7 cellular contexts compared by ENCODE assay signal in genomic region chr17:69525920-69526841, GRCh38.
A peak's percentile ranks its signal among the peaks of the same experiment; 100 is the strongest.
DNase-seq lines count a peak whose midpoint lies in the region; ATAC-seq, FAIRE-seq and TF ChIP-seq lines count a peak whose summit lies in the region.

No MANE protein-coding gene starts in this region.

- in situ Hi-C loops in brain microvascular endothelial cell (cut with HindIII; ENCODE audit: low pct_ligation_motif_present, low sequenced_read_pairs): no loop called here

- H3K27me3 ChIP-seq in DOHH2 (ENCODE audit: control insufficient read depth, low read length) (no peaks in the 10 kb centered on the region), HCT116 (ENCODE audit: insufficient read depth, low read length) (no peaks in the 10 kb centered on the region), brain microvascular endothelial cell (replicated peaks) (no peaks in the 10 kb centered on the region), suprapubic skin (no peaks in the 10 kb centered on the region)

- H3K4me1 ChIP-seq in DOHH2 (ENCODE audit: control insufficient read depth, low read length): peaks cover 7% of the 10 kb centered on the region
- H3K4me1 ChIP-seq in HCT116 (ENCODE audit: control insufficient read depth in 1 of 2, insufficient read depth in 2 of 2, low read length in 2 of 2): no peaks in the 10 kb centered on the region
- H3K4me1 ChIP-seq in suprapubic skin: peaks cover 4% of the 10 kb centered on the region

- peak; percentile 90 for TF ChIP-seq RAD21 in HCT116 (IDR thresholded peaks at IDR 0.05; ENCODE audit: low read depth)

- TF ChIP-seq POLR2A in HCT116 (IDR thresholded peaks at IDR 0.05; ENCODE audit: borderline replicate concordance, extremely low read depth, insufficient read depth, insufficient read length): no peak
- no peak for TF ChIP-seq POLR2A in suprapubic skin (IDR thresholded peaks at IDR 0.05)

- DNase-seq in HCT116 (ENCODE audit: low read depth, low spot score) (peak; percentile 73), NCI-H446 (lab: John Stamatoyannopoulos, UW) (peak; percentile 43 to 64), brain microvascular endothelial cell (peak; percentile 52), suprapubic skin (ENCODE audit: low spot score in 2 of 2) (no peak)

- RAD21 ChIA-PET in HCT116 (lab: Charles Lee; ENCODE audit: low non-redundant PET in 1 of 2, low total read pairs in 2 of 2, uncharacterized antibody in 2 of 2, unreplicated experiment in 2 of 2): interaction anchor here in 1 of 2 experiments (0.9 kb wide), 1 partner anchor 167 kb away, joined by 3 read pairs; no protein-coding TSS in a partner anchor

- intact Hi-C loops in HCT116 (cut with micrococcal nuclease): loop anchor here (1.0 to 5.0 kb wide), 5 partner anchors 43 to 1096 kb away; no protein-coding TSS in a partner anchor

- POLR2A ChIA-PET in HCT116 (lab: Charles Lee): no interaction called here

- TF ChIP-seq CTCF in DOHH2 (IDR thresholded peaks at IDR 0.05; ENCODE audit: low read depth, low read length, poor library complexity, severe bottlenecking): peak; percentile 78
- peak; percentile 72 to 97 (median 96); a peak in 5 of 6 replicates for TF ChIP-seq CTCF in HCT116 (IDR thresholded peaks at IDR 0.05 in 2 of 3, conservative IDR thresholded peaks at IDR 0.05 in 1 of 3; ENCODE audit: borderline replicate concordance in 1 of 3, insufficient read depth in 1 of 3, low read depth in 2 of 3, low read length in 2 of 3)
- TF ChIP-seq CTCF in brain microvascular endothelial cell (IDR thresholded peaks at IDR 0.05; ENCODE audit: low read depth, low read length, missing control alignments): peak; percentile 89
- peak; percentile 65 to 79 for TF ChIP-seq CTCF in suprapubic skin (IDR thresholded peaks at IDR 0.05)

- BruUV-seq in HCT116 (replicated peaks; lab: Mats Ljungman, UMichigan): no TSS peak

- WGBS in suprapubic skin: 40% methylated on average over 9 of the region's 9 CpGs

- ATAC-seq in HCT116: peak; percentile 80
- ATAC-seq in GM18519 (IDR thresholded peaks at IDR 0.05; ENCODE audit: low FRiP score, unreplicated experiment): no peak

- H3K4me2 ChIP-seq in DOHH2 (ENCODE audit: low read length): no peak overlapping the region
- 0 out of 2 replicates have a peak overlapping the region, but pooled peaks have one; percentile 3 for H3K4me2 ChIP-seq in HCT116 (ENCODE audit: low read length)

- no peak for TF ChIP-seq EP300 in suprapubic skin (IDR thresholded peaks at IDR 0.05)

- no peak overlapping the region for H3K27ac ChIP-seq in DOHH2 (ENCODE audit: low read depth, low read length)
- H3K27ac ChIP-seq in HCT116 (ENCODE audit: low read depth, low read length): no peak overlapping the region
- H3K27ac ChIP-seq in brain microvascular endothelial cell: no peak overlapping the region
- no peak overlapping the region for H3K27ac ChIP-seq in suprapubic skin

- CTCF ChIA-PET in HCT116 (lab: Charles Lee): interaction anchor here (0.9 to 5.2 kb wide), 26 partner anchors 10 to 1934 kb away, joined by 3 to 54 read pairs (median 6); partner anchors contain the start of gene ABCA5

- peak; percentile 49 for FAIRE-seq in islet of Langerhans (lab: Jason Lieb, UNC)

- H3K36me3 ChIP-seq in DOHH2 (ENCODE audit: control insufficient read depth, low read length) (no peaks in the 10 kb centered on the region), HCT116 (ENCODE audit: control insufficient read depth in 1 of 2, insufficient read depth in 2 of 2, low read length in 2 of 2) (no peaks in the 10 kb centered on the region), brain microvascular endothelial cell (replicated peaks) (no peaks in the 10 kb centered on the region), suprapubic skin (peaks cover 10% of the 10 kb centered on the region)

- H2AFZ ChIP-seq in HCT116 (ENCODE audit: low read depth, low read length, poor library complexity, severe bottlenecking): peak overlapping the region; percentile 94

- H3K4me3 ChIP-seq in DOHH2 (ENCODE audit: low read length) (no peak overlapping the region), HCT116 (replicated peaks in 1 of 2; ENCODE audit: low read depth in 1 of 2, low read length in 2 of 2) (no peak overlapping the region), brain microvascular endothelial cell (ENCODE audit: low read depth, low read length) (no peak overlapping the region), suprapubic skin (no peak overlapping the region)

- no peaks in the 10 kb centered on the region for H3F3A ChIP-seq in DOHH2 (ENCODE audit: control insufficient read depth, insufficient read depth)

- no peaks in the 10 kb centered on the region for H3K9me3 ChIP-seq in DOHH2 (ENCODE audit: control insufficient read depth, insufficient read depth, low read length)
- H3K9me3 ChIP-seq in HCT116 (ENCODE audit: control insufficient read depth in 1 of 2, insufficient read depth in 1 of 2, low read depth in 1 of 2, low read length in 2 of 2): no peaks in the 10 kb centered on the region
- H3K9me3 ChIP-seq in suprapubic skin: no peaks in the 10 kb centered on the region

- H3K9me2 ChIP-seq in DOHH2 (replicated peaks; ENCODE audit: control insufficient read depth, low read length): no peaks in the 10 kb centered on the region
- no peaks in the 10 kb centered on the region for H3K9me2 ChIP-seq in HCT116 (ENCODE audit: insufficient read depth)

- H4K20me1 ChIP-seq in DOHH2 (ENCODE audit: control insufficient read depth, insufficient read depth, low read depth, low read length) (no peaks in the 10 kb centered on the region), HCT116 (ENCODE audit: insufficient read depth) (no peaks in the 10 kb centered on the region)

- H3K79me2 ChIP-seq in DOHH2 (ENCODE audit: control insufficient read depth, low read length): no peaks in the 10 kb centered on the region
- H3K79me2 ChIP-seq in HCT116 (ENCODE audit: insufficient read depth, low read length): no peaks in the 10 kb centered on the region

- no peak overlapping the region for H3K9ac ChIP-seq in HCT116 (ENCODE audit: low read length)

TF ChIP-seq in HCT116, 20 proteins besides CTCF, POLR2A, EP300 and RAD21:
- TF ChIP-seq FOSL1 (IDR thresholded peaks at IDR 0.05; ENCODE audit: low read depth): no peak
- TF ChIP-seq ELF1 (IDR thresholded peaks at IDR 0.05; ENCODE audit: borderline replicate concordance, low read depth): no peak
- TF ChIP-seq ZFX (IDR thresholded peaks at IDR 0.05): no peak

Comparison
In these comparisons a context has a peak if more than half of its experiments do, and no peak if none do; other contexts are left out.
1. DNase-seq: peak in HCT116 (single experiment), NCI-H446 (2 of 2) and brain microvascular endothelial cell (single experiment); none in suprapubic skin (0 of 2).
2. Peak in every context shown above with its lines, with median percentiles within 50 percentile points of each other: CTCF ChIP-seq.